8 cellular contexts compared by ENCODE assay signal in genomic region chr7:102464577-102465280, GRCh38. TPM values are rescaled to one million over a fixed set of nuclear protein-coding genes. Genes with fewer than 3 reads are reported as not detected.
A peak's percentile ranks its signal among the peaks of the same experiment; 100 is the strongest.
DNase-seq lines count a peak whose midpoint lies in the region; ATAC-seq, FAIRE-seq and TF ChIP-seq lines count a peak whose summit lies in the region.

A gene with protein sequence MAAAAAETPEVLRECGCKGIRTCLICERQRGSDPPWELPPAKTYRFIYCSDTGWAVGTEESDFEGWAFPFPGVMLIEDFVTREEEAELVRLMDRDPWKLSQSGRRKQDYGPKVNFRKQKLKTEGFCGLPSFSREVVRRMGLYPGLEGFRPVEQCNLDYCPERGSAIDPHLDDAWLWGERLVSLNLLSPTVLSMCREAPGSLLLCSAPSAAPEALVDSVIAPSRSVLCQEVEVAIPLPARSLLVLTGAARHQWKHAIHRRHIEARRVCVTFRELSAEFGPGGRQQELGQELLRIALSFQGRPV (minus strand): TSS chr7:102464863. CDS start chr7:102464836, 27 bp downstream.
Gene LRWD1 (plus strand): TSS chr7:102464984. CDS start chr7:102465081, 97 bp downstream.

- DNase-seq in GM12892 (ENCODE audit: insufficient read length) (peak; percentile 100), NCI-H1436 (lab: John Stamatoyannopoulos, UW) (peak; percentile 88), T-cell (peak; percentile 79 to 95 (median 88)), left cardiac atrium (peak; percentile 97), progenitor cell of endocrine pancreas (ENCODE audit: low spot score, unreplicated experiment) (peak; percentile 92), ureter (ENCODE audit: low spot score) (peak; percentile 94)

- H3K36me3 Mint-ChIP-seq in T-cell (no peaks in the 10 kb centered on the region), progenitor cell of endocrine pancreas (ENCODE audit: insufficient read depth) (peaks cover 2% of the 10 kb centered on the region)

- H3K27ac ChIP-seq in adipose tissue (ENCODE audit: low read depth, low read length) = peak within 1 kb of the TSS; percentile 44

- peak within 1 kb of the TSS; percentile 63 to 87 for H3K27ac Mint-ChIP-seq in T-cell
- peak within 1 kb of the TSS; percentile 93 for H3K27ac Mint-ChIP-seq in progenitor cell of endocrine pancreas

- TF ChIP-seq POLR2A in GM12892 (IDR thresholded peaks at IDR 0.05; ENCODE audit: low read depth, low read length) = peak; percentile 90

- H3K4me3 Mint-ChIP-seq in T-cell (peak within 1 kb of the TSS; percentile 89 to 90 (median 89)), progenitor cell of endocrine pancreas (ENCODE audit: low read depth) (peak within 1 kb of the TSS; percentile 96)

- WGBS in adipose tissue, 3 donors = 0 to 1% (median 1%) methylated on average over 58 to 81 of the region's 81 CpGs

- H3K9me3 Mint-ChIP-seq in T-cell (no peaks in the 10 kb centered on the region), progenitor cell of endocrine pancreas (ENCODE audit: low read depth) (no peaks in the 10 kb centered on the region)

- POLR2A ChIA-PET in T-cell (lab: Charles Lee) = interaction anchor here in 1 of 2 donors (0.6 kb wide), 1 partner anchor 23 kb away, joined by 9 read pairs; no protein-coding TSS in a partner anchor

- H3K27me3 Mint-ChIP-seq in T-cell (no peaks in the 10 kb centered on the region), progenitor cell of endocrine pancreas (no peaks in the 10 kb centered on the region)

- intact Hi-C loops in left cardiac atrium (cut with DNase I) = no loop called here

- peaks cover 34 to 40% (median 37%) of the 10 kb centered on the region in 3 donors for H3K4me1 Mint-ChIP-seq in T-cell
- H3K4me1 Mint-ChIP-seq in progenitor cell of endocrine pancreas (ENCODE audit: low read depth) = peaks cover 12% of the 10 kb centered on the region

- peak; percentile 90 for ATAC-seq in HG02840 (IDR thresholded peaks at IDR 0.05; ENCODE audit: low FRiP score, unreplicated experiment)
- ATAC-seq in T-cell (replicated peaks in 1 of 4) = peak; percentile 97 to 99 (median 97)
- ATAC-seq in left cardiac atrium = peak; percentile 96 to 98

- peak; percentile 34 for TF ChIP-seq CTCF in progenitor cell of endocrine pancreas (IDR thresholded peaks at IDR 0.05; ENCODE audit: unreplicated experiment)

- CTCF ChIA-PET in T-cell (lab: Charles Lee) = interaction anchor here (0.6 to 1.6 kb wide), 9 partner anchors 15 to 102 kb away, joined by 3 to 6 read pairs (median 3); no protein-coding TSS in a partner anchor

- peak; percentile 99 for FAIRE-seq in GM12892 (lab: Jason Lieb, UNC)

RNA-seq across cellular contexts. Expression of the first gene that starts in this region (rescaled TPM):
- polyA plus RNA-seq in GM12892 (2012; ENCODE audit: missing spikeins) = 3.7 TPM
- 10 to 100 TPM in 3 of 5 donors, 1 to 10 TPM in 2; 5.6 to 13.5 (median 12.2) TPM for total RNA-seq in T-cell
- 1 to 10 TPM; 4.5 to 6.8 (median 5.7) TPM for polyA plus RNA-seq in adipose tissue
- total RNA-seq in left cardiac atrium = 1 to 10 TPM; 7.1 to 7.2 TPM
- total RNA-seq in progenitor cell of endocrine pancreas = 14.3 and 16.4 TPM in 2 replicates
- total RNA-seq in ureter = 10.3 TPM

RNA-seq across cellular contexts. Expression of gene LRWD1, which starts in this region (rescaled TPM):
- polyA plus RNA-seq in GM12892 (2012; ENCODE audit: missing spikeins) = 7.2 TPM
- total RNA-seq in T-cell = 10 to 100 TPM; 14.0 to 29.0 (median 23.9) TPM
- polyA plus RNA-seq in adipose tissue = 10 to 100 TPM in 2 of 3 donors, 1 to 10 TPM in 1; 7.6 to 15.1 (median 10.4) TPM
- total RNA-seq in left cardiac atrium = 10 to 100 TPM in 1 of 2 donors, 1 to 10 TPM in 1; 9.8 to 12.2 TPM
- 27.7 and 31.8 TPM in 2 replicates for total RNA-seq in progenitor cell of endocrine pancreas
- 11.4 TPM for total RNA-seq in ureter

Comparison
In these comparisons a context has a peak if more than half of its experiments do, and no peak if none do; other contexts are left out.
1. Peak in every context shown above with its lines: DNase-seq, ATAC-seq and H3K27ac ChIP-seq.